1 cellular context compared by ENCODE assay signal in genomic region chr16:19127674-19128131, GRCh38.
TF ChIP-seq lines count a peak whose summit lies in the region.

No MANE protein-coding gene starts in this region.

TF ChIP-seq in GM12878, 131 proteins besides CTCF, POLR2A, EP300 and RAD21 (continued from another document):
- TF ChIP-seq BCLAF1 (IDR thresholded peaks at IDR 0.05), result no peak
- TF ChIP-seq SIX5 (IDR thresholded peaks at IDR 0.05; ENCODE audit: low read depth, low read length, severe bottlenecking), result no peak
- no peak for TF ChIP-seq ZBTB4 (CRISPR knock-in tag; IDR thresholded peaks at IDR 0.05)
- 0 out of 2 replicates have a peak, but pooled peaks have one; percentile 14 for TF ChIP-seq CREB1 (IDR thresholded peaks at IDR 0.05; ENCODE audit: low read depth)
- TF ChIP-seq LARP7 (IDR thresholded peaks at IDR 0.05), result peak; percentile 46; the same call in 1 of the 2 replicates
- TF ChIP-seq SMC3 (IDR thresholded peaks at IDR 0.05; ENCODE audit: borderline replicate concordance, low read length), result no peak
- no peak for TF ChIP-seq EGR1 (IDR thresholded peaks at IDR 0.05; ENCODE audit: borderline replicate concordance in 1 of 2, low read depth in 2 of 2, low read length in 2 of 2)
- peak; percentile 40; the same call in 1 of the 2 replicates for TF ChIP-seq MEF2A (IDR thresholded peaks at IDR 0.05; ENCODE audit: insufficient read depth, low read depth, low read length)
- no peak for TF ChIP-seq RELA (IDR thresholded peaks at IDR 0.05; ENCODE audit: borderline replicate concordance, partially characterized antibody)
- TF ChIP-seq ZZZ3 (IDR thresholded peaks at IDR 0.05; ENCODE audit: control insufficient read depth, insufficient read length, low read depth), result no peak
- no peak for TF ChIP-seq JUND (IDR thresholded peaks at IDR 0.05; ENCODE audit: low read depth, low read length)
- no peak for TF ChIP-seq POLR2AphosphoS5 (IDR thresholded peaks at IDR 0.05; ENCODE audit: low read length)
- no peak for TF ChIP-seq NFYA (IDR thresholded peaks at IDR 0.05; ENCODE audit: borderline replicate concordance, low read depth, low read length)
- peak; percentile 90 for TF ChIP-seq SPI1 (IDR thresholded peaks at IDR 0.05; ENCODE audit: borderline replicate concordance, insufficient read depth, low read depth, low read length)
- peak; percentile 85 for TF ChIP-seq RUNX3 (IDR thresholded peaks at IDR 0.05; ENCODE audit: low read length)
- TF ChIP-seq MAX (IDR thresholded peaks at IDR 0.05; ENCODE audit: low read depth, low read length), result no peak
- TF ChIP-seq USF2 (IDR thresholded peaks at IDR 0.05; ENCODE audit: borderline replicate concordance, low read depth, low read length), result no peak
- no peak for TF ChIP-seq CEBPB (IDR thresholded peaks at IDR 0.05; ENCODE audit: borderline replicate concordance in 1 of 2, low read depth in 2 of 2, low read length in 2 of 2)
- TF ChIP-seq ZNF24 (IDR thresholded peaks at IDR 0.05), result 0 out of 2 replicates have a peak, but pooled peaks have one; percentile 16
- no peak for TF ChIP-seq YBX1 (IDR thresholded peaks at IDR 0.05)
- 0 out of 2 replicates have a peak, but pooled peaks have one; percentile 12 for TF ChIP-seq BCL11A (IDR thresholded peaks at IDR 0.05; ENCODE audit: low read depth, low read length)
- TF ChIP-seq BHLHE40 (IDR thresholded peaks at IDR 0.05; ENCODE audit: borderline replicate concordance in 1 of 2, low read depth in 2 of 2, low read length in 1 of 2), result no peak
- no peak for TF ChIP-seq ZNF622 (IDR thresholded peaks at IDR 0.05)
- no peak for TF ChIP-seq KAT2A (conservative IDR thresholded peaks at IDR 0.05; ENCODE audit: control insufficient read depth, low read depth, low read length)
- no peak for TF ChIP-seq E2F8 (IDR thresholded peaks at IDR 0.05; ENCODE audit: low read depth, partially characterized antibody)
- no peak for TF ChIP-seq ATF7 (IDR thresholded peaks at IDR 0.05; ENCODE audit: low read depth)
- no peak; the same call in 1 of the 2 replicates for TF ChIP-seq MTA3 (IDR thresholded peaks at IDR 0.05; ENCODE audit: borderline replicate concordance, low read length)
- TF ChIP-seq SMAD1 (IDR thresholded peaks at IDR 0.05; ENCODE audit: low read depth, partially characterized antibody), result no peak
- TF ChIP-seq JUNB (IDR thresholded peaks at IDR 0.05), result peak; percentile 91
- TF ChIP-seq FOS (IDR thresholded peaks at IDR 0.05; ENCODE audit: borderline replicate concordance, extremely low read depth, insufficient read length), result no peak
- TF ChIP-seq PBX3 (IDR thresholded peaks at IDR 0.05; ENCODE audit: insufficient replicate concordance, low read depth, low read length), result no peak
- TF ChIP-seq CUX1 (IDR thresholded peaks at IDR 0.05; ENCODE audit: insufficient replicate concordance, low read depth, low read length), result no peak
- TF ChIP-seq HCFC1 (IDR thresholded peaks at IDR 0.05; ENCODE audit: low read length), result no peak
- peak; percentile 55; the same call in 1 of the 2 replicates for TF ChIP-seq NFIC (IDR thresholded peaks at IDR 0.05; ENCODE audit: low read depth, low read length)
- peak; percentile 42 for TF ChIP-seq SKIL (IDR thresholded peaks at IDR 0.05; ENCODE audit: low read depth, poor library complexity, severe bottlenecking)
TF ChIP-seq in GM12878: peak in this region for 27.
